ENCODE assay signal across 22 cellular contexts in genomic region chr3:165754219-165755007, GRCh38.
"Had no signal": no experiment of that assay in that cellular context is flagged by ENCODE, and none has a peak within 500 bp of the region (broad histone marks: within the 10 kb centered on the region; RNA-seq: fewer than 3 reads in every experiment).

No MANE protein-coding gene starts in this region.

- H3K9me3 Mint-ChIP-seq: activated B cell treated with CpG ODN at 0.5 μM for 24 hours; activated naive CD8-positive, alpha-beta T cell treated with anti-CD3 and anti-CD28 coated beads for 36 hours; endodermal cell; neural progenitor cell had no signal

- H3K27ac Mint-ChIP-seq: activated B cell treated with CpG ODN at 0.5 μM for 24 hours; activated CD4-positive, alpha-beta T cell treated with anti-CD3 and anti-CD28 coated beads for 36 hours; activated naive CD8-positive, alpha-beta T cell treated with anti-CD3 and anti-CD28 coated beads for 36 hours; endodermal cell; naive thymus-derived CD4-positive, alpha-beta T cell; neural progenitor cell; stimulated activated effector memory CD8-positive, alpha-beta T cell treated with anti-CD3 and anti-CD28 coated beads, Interleukin-12 subunit alpha, Interleukin-12 subunit beta, amount 100 ng/mL, for 72 hours; stimulated activated naive CD8-positive, alpha-beta T cell treated with anti-CD3 and anti-CD28 coated beads, Interleukin-15, amount 100 ng/mL, for 72 hours had no signal

- H3K36me3 ChIP-seq: cardiac muscle cell, lower lobe of right lung, neural progenitor cell, tibial artery had no signal

- H3K36me3 Mint-ChIP-seq: activated naive CD8-positive, alpha-beta T cell treated with anti-CD3 and anti-CD28 coated beads for 36 hours; naive thymus-derived CD4-positive, alpha-beta T cell; neural progenitor cell; stimulated activated effector memory CD8-positive, alpha-beta T cell treated with anti-CD3 and anti-CD28 coated beads, Interleukin-12 subunit alpha, Interleukin-12 subunit beta, amount 100 ng/mL, for 72 hours had no signal

- H3K4me1 Mint-ChIP-seq: activated B cell treated with CpG ODN at 0.5 μM for 24 hours; activated CD4-positive, alpha-beta T cell treated with anti-CD3 and anti-CD28 coated beads for 36 hours; activated naive CD8-positive, alpha-beta T cell treated with anti-CD3 and anti-CD28 coated beads for 36 hours; endodermal cell; naive thymus-derived CD4-positive, alpha-beta T cell; neural progenitor cell; stimulated activated effector memory CD8-positive, alpha-beta T cell treated with anti-CD3 and anti-CD28 coated beads, Interleukin-12 subunit alpha, Interleukin-12 subunit beta, amount 100 ng/mL, for 72 hours; stimulated activated naive CD8-positive, alpha-beta T cell treated with anti-CD3 and anti-CD28 coated beads, Interleukin-15, amount 100 ng/mL, for 72 hours had no signal

- H3K4me1 ChIP-seq: lower lobe of right lung, neural progenitor cell, tibial artery had no signal

- H3K27me3 Mint-ChIP-seq: activated B cell treated with CpG ODN at 0.5 μM for 24 hours; activated CD4-positive, alpha-beta T cell treated with anti-CD3 and anti-CD28 coated beads for 36 hours; activated naive CD8-positive, alpha-beta T cell treated with anti-CD3 and anti-CD28 coated beads for 36 hours; naive thymus-derived CD4-positive, alpha-beta T cell; stimulated activated naive CD8-positive, alpha-beta T cell treated with anti-CD3 and anti-CD28 coated beads, Interleukin-15, amount 100 ng/mL, for 72 hours had no signal

- H3K4me3 Mint-ChIP-seq: activated B cell treated with CpG ODN at 0.5 μM for 24 hours; activated CD4-positive, alpha-beta T cell treated with anti-CD3 and anti-CD28 coated beads for 36 hours; activated naive CD8-positive, alpha-beta T cell treated with anti-CD3 and anti-CD28 coated beads for 36 hours; endodermal cell; naive thymus-derived CD4-positive, alpha-beta T cell; neural progenitor cell; stimulated activated effector memory CD8-positive, alpha-beta T cell treated with anti-CD3 and anti-CD28 coated beads, Interleukin-12 subunit alpha, Interleukin-12 subunit beta, amount 100 ng/mL, for 72 hours; stimulated activated naive CD8-positive, alpha-beta T cell treated with anti-CD3 and anti-CD28 coated beads, Interleukin-15, amount 100 ng/mL, for 72 hours had no signal

- H3K27me3 ChIP-seq: cardiac muscle cell, neural progenitor cell, tibial artery had no signal

- H3K4me3 ChIP-seq: cardiac muscle cell, lower lobe of right lung, neural progenitor cell, tibial artery had no signal

- H3K27ac ChIP-seq: cardiac muscle cell, lower lobe of right lung, neural progenitor cell, tibial artery had no signal

- ATAC-seq: activated CD4-positive, alpha-beta T cell treated with anti-CD3 and anti-CD28 coated beads for 36 hours; naive thymus-derived CD4-positive, alpha-beta T cell; sciatic nerve; stimulated activated effector memory CD8-positive, alpha-beta T cell treated with anti-CD3 and anti-CD28 coated beads, Interleukin-12 subunit alpha, Interleukin-12 subunit beta, amount 100 ng/mL, for 72 hours; stimulated activated naive CD8-positive, alpha-beta T cell treated with anti-CD3 and anti-CD28 coated beads, Interleukin-15, amount 100 ng/mL, for 72 hours had no signal

- DNase-seq: activated B cell treated with CpG ODN at 0.5 μM for 24 hours; activated CD4-positive, alpha-beta T cell treated with anti-CD3 and anti-CD28 coated beads for 36 hours; activated CD4-positive, alpha-beta T cell treated with anti-CD3 and anti-CD28 coated beads, Interleukin-2, amount 50 U/mL, for 4 hours; activated CD8-positive, alpha-beta memory T cell treated with anti-CD3 and anti-CD28 coated beads, Interleukin-2, amount 50 U/mL, for 48 hours; activated naive CD4-positive, alpha-beta T cell treated with Interleukin-2 at 50 U/mL for 16 hours; activated naive CD8-positive, alpha-beta T cell treated with anti-CD3 and anti-CD28 coated beads for 36 hours; activated T-cell treated with anti-CD3 and anti-CD28 coated beads, Interleukin-2, amount 50 U/mL, for 48 hours; amniotic stem cell; cortex of kidney; endodermal cell; foreskin fibroblast; lower lobe of right lung; naive thymus-derived CD4-positive, alpha-beta T cell; posterior cingulate gyrus; small intestine; stimulated activated CD4-positive, alpha-beta T cell treated with anti-CD3 and anti-CD28 coated beads, Interleukin-2, amount 100 ng/mL, for 24 hours; stimulated activated naive CD8-positive, alpha-beta T cell treated with anti-CD3 and anti-CD28 coated beads, Interleukin-15, amount 100 ng/mL, for 72 hours; tibial artery had no signal

- H3K9me3 ChIP-seq: lower lobe of right lung, tibial artery had no signal
